ENCODE assay signal across 13 cellular contexts in the genomic region with DNA sequence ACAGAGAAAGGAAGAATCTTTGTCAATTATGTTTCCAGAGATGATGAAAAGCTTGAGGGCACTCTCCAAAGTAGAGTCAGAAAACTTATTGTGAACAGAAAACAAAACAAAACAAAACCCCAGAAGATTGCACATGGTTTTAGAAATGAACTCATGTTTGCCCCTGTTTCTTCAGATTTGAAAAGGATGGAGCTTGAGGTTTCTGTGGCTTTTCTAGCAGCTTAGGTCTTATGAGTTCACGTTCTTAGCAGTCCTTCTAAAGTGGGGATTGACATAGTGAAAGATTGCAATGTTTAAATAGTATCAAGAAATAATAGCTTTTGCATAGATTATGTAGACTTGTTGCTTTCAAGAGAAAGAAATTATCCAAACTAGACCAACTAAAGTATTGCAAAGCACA.
A peak's percentile ranks its signal among the peaks of the same experiment; 100 is the strongest.
DNase-seq lines count a peak whose midpoint lies in the region; TF ChIP-seq lines count a peak whose summit lies in the region.
"Had no signal": no experiment of that assay in that cellular context is flagged by ENCODE, and none has a peak within 500 bp of the region (broad histone marks: within the 10 kb centered on the region; RNA-seq: fewer than 3 reads in every experiment).

No MANE protein-coding gene starts in this region.

- peak overlapping the region; percentile 35 for H2AFZ ChIP-seq in osteoblast (ENCODE audit: low read length)

- H3K79me2 ChIP-seq in osteoblast (ENCODE audit: insufficient read depth, low read length), result no peaks in the 10 kb centered on the region

- in situ Hi-C loops in astrocyte of the cerebellum (cut with HindIII; ENCODE audit: low sequenced_read_pairs), result no loop called here

- no peaks in the 10 kb centered on the region for H3K36me3 ChIP-seq in osteoblast (ENCODE audit: insufficient read depth, low read length)
- H3K36me3 ChIP-seq: BE2C, HAP-1 had no signal

- H3K4me3 ChIP-seq in astrocyte of the cerebellum (ENCODE audit: low read depth, low read length) (no peak overlapping the region), osteoblast (ENCODE audit: insufficient read depth, low read length) (no peak overlapping the region)
- H3K4me3 ChIP-seq: HAP-1 had no signal

- no peak overlapping the region for H3K4me2 ChIP-seq in osteoblast (ENCODE audit: insufficient read depth, low read length)

- H3K27me3 ChIP-seq in osteoblast (ENCODE audit: insufficient read depth, low read length), result no peaks in the 10 kb centered on the region
- H3K27me3 ChIP-seq: BE2C had no signal

- no peaks in the 10 kb centered on the region for H4K20me1 ChIP-seq in osteoblast (ENCODE audit: insufficient read depth, low read length)

- no peaks in the 10 kb centered on the region for H3K9me3 ChIP-seq in osteoblast (ENCODE audit: low read depth, low read length)
- H3K9me3 ChIP-seq: BE2C, HAP-1 had no signal

- no peak for TF ChIP-seq CTCF in astrocyte of the cerebellum (IDR thresholded peaks at IDR 0.05; ENCODE audit: low read depth, low read length, missing control alignments)
- TF ChIP-seq CTCF in osteoblast (IDR thresholded peaks at IDR 0.05; ENCODE audit: extremely low read depth, low read depth, low read length), result no peak

- no peak overlapping the region for H3K27ac ChIP-seq in osteoblast (ENCODE audit: low read depth, low read length)
- H3K27ac ChIP-seq: C4-2B had no signal

- DNase-seq in LHCN-M2 (ENCODE audit: low read depth), result peak; percentile 10
- peak; percentile 10 for DNase-seq in MV-4-11 (lab: John Stamatoyannopoulos, UW)
- peak; percentile 15 for DNase-seq in astrocyte of the cerebellum (ENCODE audit: low read depth)
- no peak for DNase-seq in osteoblast (ENCODE audit: insufficient read length, low spot score, missing footprints)
- DNase-seq in OCI-M2 (lab: John Stamatoyannopoulos, UW; ENCODE audit: unreplicated experiment), result no peak
- no peak for DNase-seq in NCI-H2029 treated with DMSO at 0.1 percent for 48 hours (lab: John Stamatoyannopoulos, UW)
- no peak for DNase-seq in iPS-NIHi11 (ENCODE audit: low spot score)
- DNase-seq: BE2C; CD4-positive, alpha-beta memory T cell; DMS79 treated with DMSO at 0.1 percent for 48 hours; EL had no signal

- H3K4me1 ChIP-seq in osteoblast (ENCODE audit: insufficient read depth, low read length), result no peaks in the 10 kb centered on the region
- H3K4me1 ChIP-seq: BE2C, HAP-1 had no signal

Comparison
In these comparisons a context has a peak if more than half of its experiments do, and no peak if none do; other contexts are left out.
1. DNase-seq: peak in LHCN-M2 (single experiment), MV-4-11 (single experiment) and astrocyte of the cerebellum (single experiment); none in osteoblast (single experiment), OCI-M2 (single experiment), NCI-H2029 treated with DMSO at 0.1 percent for 48 hours (single experiment) and iPS-NIHi11 (single experiment).